12 cellular contexts compared by ENCODE assay signal in the genomic region with DNA sequence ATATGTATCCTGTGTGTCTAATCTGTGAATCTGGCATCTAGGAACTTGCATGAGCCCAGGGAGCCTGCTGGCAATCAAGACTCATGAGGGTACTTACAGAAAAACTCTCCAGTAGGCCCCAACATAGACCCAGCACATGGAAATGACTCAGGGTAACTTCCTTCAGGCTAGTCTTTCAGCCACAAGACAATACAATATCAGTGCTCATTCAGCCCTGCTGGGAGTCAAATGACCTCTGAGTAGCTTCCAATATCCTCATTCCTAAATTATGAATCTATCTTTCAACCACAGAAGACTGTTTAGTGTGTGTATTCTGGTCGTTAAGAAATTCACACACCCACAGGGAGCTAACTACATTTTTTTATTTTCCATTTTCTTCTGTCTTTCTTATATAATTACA.
DNase-seq lines count a peak whose midpoint lies in the region; ATAC-seq, FAIRE-seq and TF ChIP-seq lines count a peak whose summit lies in the region.
"Had no signal": no experiment of that assay in that cellular context is flagged by ENCODE, and none has a peak within 500 bp of the region (broad histone marks: within the 10 kb centered on the region; RNA-seq: fewer than 3 reads in every experiment).

No MANE protein-coding gene starts in this region.

- peak; percentile 58 for DNase-seq in AG20443 (ENCODE audit: low spot score)
- DNase-seq in NCI-H69 (lab: John Stamatoyannopoulos, UW), result peak; percentile 41
- peak; percentile 99 for DNase-seq in bronchial epithelial cell (ENCODE audit: low read depth)
- peak; percentile 78 for DNase-seq in mesenchymal stem cell
- DNase-seq in NCI-H146 treated with DMSO at 0.1 percent for 48 hours (lab: John Stamatoyannopoulos, UW; ENCODE audit: unreplicated experiment), result no peak
- DNase-seq in D721Med (ENCODE audit: insufficient read length, low spot score), result no peak
- DNase-seq: activated CD4-positive, alpha-beta T cell treated with anti-CD3 and anti-CD28 coated beads, Interleukin-2, amount 50 U/mL, for 48 hours; adrenal gland; CD4-positive, alpha-beta T cell had no signal

- no peak for FAIRE-seq in bronchial epithelial cell (lab: Jason Lieb, UNC)
- no peak for FAIRE-seq in D721Med (lab: Jason Lieb, UNC)

- H2AFZ ChIP-seq in mesenchymal stem cell (ENCODE audit: low read depth, low read length), result no peak overlapping the region

- TF ChIP-seq CTCF in bronchial epithelial cell (IDR thresholded peaks at IDR 0.05; ENCODE audit: insufficient read depth, low read length, severe bottlenecking) (no peak), D721Med (IDR thresholded peaks at IDR 0.05; ENCODE audit: insufficient read depth, missing control alignments) (no peak)

- H2AK5ac ChIP-seq in mesenchymal stem cell (ENCODE audit: low read length, severe bottlenecking), result no peak overlapping the region

- H3K27me3 ChIP-seq in bronchial epithelial cell (ENCODE audit: control insufficient read depth, insufficient read depth, low read length), result no peaks in the 10 kb centered on the region
- no peaks in the 10 kb centered on the region for H3K27me3 ChIP-seq in mesenchymal stem cell (ENCODE audit: control insufficient read depth in 1 of 2, insufficient read depth in 1 of 2, low read length in 2 of 2)
- H3K27me3 ChIP-seq: adrenal gland had no signal

- H3K9me3 ChIP-seq in mesenchymal stem cell (ENCODE audit: control insufficient read depth, low read length), result no peaks in the 10 kb centered on the region
- H3K9me3 ChIP-seq: adrenal gland had no signal

- WGBS in mesenchymal stem cell, result no CpG with 5 or more reads among the region's 1 CpG

- no peak overlapping the region for H2BK5ac ChIP-seq in mesenchymal stem cell (ENCODE audit: low read depth, low read length, poor library complexity, severe bottlenecking)

- H4K8ac ChIP-seq in mesenchymal stem cell (ENCODE audit: low read length), result no peak overlapping the region

- H3K36me3 ChIP-seq in bronchial epithelial cell (ENCODE audit: control insufficient read depth, insufficient read depth, low read length) (no peaks in the 10 kb centered on the region), mesenchymal stem cell (ENCODE audit: control insufficient read depth in 1 of 2, insufficient read depth in 2 of 2, low read depth in 1 of 2, low read length in 2 of 2) (no peaks in the 10 kb centered on the region)
- H3K36me3 ChIP-seq: adrenal gland had no signal

- no peak overlapping the region for H3K4me2 ChIP-seq in mesenchymal stem cell (ENCODE audit: low read length, poor library complexity, severe bottlenecking)

- no peak overlapping the region for H3K4ac ChIP-seq in mesenchymal stem cell (ENCODE audit: low read depth in 1 of 2, low read length in 2 of 2)

- no peaks in the 10 kb centered on the region for H3K79me1 ChIP-seq in mesenchymal stem cell (replicated peaks; ENCODE audit: low read length, poor library complexity, severe bottlenecking)

- H3K18ac ChIP-seq in mesenchymal stem cell (ENCODE audit: low read depth in 1 of 2, low read length in 2 of 2), result no peak overlapping the region

- H3K4me3 ChIP-seq in bronchial epithelial cell (ENCODE audit: low read depth, low read length) (no peak overlapping the region), mesenchymal stem cell (ENCODE audit: insufficient read depth in 1 of 2, low read depth in 1 of 2, low read length in 2 of 2) (no peak overlapping the region)
- H3K4me3 ChIP-seq: adrenal gland had no signal

- no peak overlapping the region for H3K14ac ChIP-seq in mesenchymal stem cell (ENCODE audit: low read length in 2 of 2)

- H3K9ac ChIP-seq in mesenchymal stem cell (ENCODE audit: low read length), result peak overlapping the region; percentile 67

- ATAC-seq in HG02623 (IDR thresholded peaks at IDR 0.05; ENCODE audit: unreplicated experiment), result no peak
- no peak for ATAC-seq in GM19395 (IDR thresholded peaks at IDR 0.05; ENCODE audit: unreplicated experiment)
- ATAC-seq: Right ventricle myocardium inferior had no signal

- H3K27ac ChIP-seq in mesenchymal stem cell (ENCODE audit: low read length, poor library complexity, severe bottlenecking), result peak overlapping the region; percentile 81
- H3K27ac ChIP-seq: adrenal gland had no signal

- no peak overlapping the region for H4K91ac ChIP-seq in mesenchymal stem cell (ENCODE audit: low read length)

- no peak overlapping the region for H2BK15ac ChIP-seq in mesenchymal stem cell (ENCODE audit: low read depth, poor library complexity, severe bottlenecking)

- no peak overlapping the region for H2BK12ac ChIP-seq in mesenchymal stem cell (ENCODE audit: low read length in 2 of 2)

- H2BK120ac ChIP-seq in mesenchymal stem cell (ENCODE audit: low read depth, low read length), result no peak overlapping the region

- H3K4me1 ChIP-seq in mesenchymal stem cell (ENCODE audit: control insufficient read depth, insufficient read depth, low read depth, low read length), result peaks cover 1% of the 10 kb centered on the region
- H3K4me1 ChIP-seq: adrenal gland had no signal

- H3K23ac ChIP-seq in mesenchymal stem cell (ENCODE audit: low read length in 2 of 2), result no peak overlapping the region

Comparison
In these comparisons a context has a peak if more than half of its experiments do, and no peak if none do; other contexts are left out.
1. DNase-seq: peak in AG20443 (single experiment), NCI-H69 (single experiment), bronchial epithelial cell (single experiment) and mesenchymal stem cell (single experiment); none in NCI-H146 treated with DMSO at 0.1 percent for 48 hours (single experiment) and D721Med (single experiment).